Comparison of ENCODE assay signal across 21 cellular contexts in the genomic region with DNA sequence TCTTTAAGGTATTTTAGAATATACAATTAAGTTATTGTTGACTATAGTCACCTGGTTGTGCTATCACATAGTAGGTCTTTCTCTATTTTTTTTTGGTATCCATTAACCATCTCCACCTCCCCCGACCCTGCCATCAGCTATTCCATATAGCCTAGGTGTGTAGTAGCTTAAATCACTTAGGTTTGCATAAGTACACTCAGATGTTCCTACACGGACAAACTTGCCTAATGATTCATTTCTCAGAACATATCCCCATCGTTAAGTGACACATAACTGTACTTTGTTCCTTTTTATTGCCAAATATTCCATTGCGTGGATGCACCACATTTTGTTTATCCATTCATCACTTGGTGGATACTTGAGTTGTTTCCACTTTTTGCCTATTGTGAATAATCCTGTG.
A peak's percentile ranks its signal among the peaks of the same experiment; 100 is the strongest.
DNase-seq lines count a peak whose midpoint lies in the region; ATAC-seq and TF ChIP-seq lines count a peak whose summit lies in the region.
"Had no signal": no experiment of that assay in that cellular context is flagged by ENCODE, and none has a peak within 500 bp of the region (broad histone marks: within the 10 kb centered on the region; RNA-seq: fewer than 3 reads in every experiment).

No MANE protein-coding gene starts in this region.

- H3K27me3 ChIP-seq in breast epithelium, result no peaks in the 10 kb centered on the region
- H3K27me3 ChIP-seq: BE2C, Peyer's patch had no signal

- H3K27ac ChIP-seq in breast epithelium, result no peak overlapping the region
- H3K27ac ChIP-seq: GM23248, Peyer's patch had no signal

- no peaks in the 10 kb centered on the region for H3K4me1 ChIP-seq in breast epithelium
- H3K4me1 ChIP-seq: BE2C, Peyer's patch had no signal

- intact Hi-C loops in MCF 10A (cut with micrococcal nuclease) (no loop called here), breast epithelium (cut with DNase I; ENCODE audit: low total_unique reads) (no loop called here)

- H3K4me1 Mint-ChIP-seq in MCF 10A (ENCODE audit: insufficient read depth, unreplicated experiment), result peaks cover 10% of the 10 kb centered on the region

- no peak overlapping the region for H3K4me3 ChIP-seq in breast epithelium
- H3K4me3 ChIP-seq: GM23248, K562, Peyer's patch had no signal

- POLR2A ChIA-PET in MCF 10A (lab: Yijun Ruan, JAX), result no interaction called here

- peaks cover 15% of the 10 kb centered on the region for H3K36me3 Mint-ChIP-seq in MCF 10A (ENCODE audit: insufficient read depth, unreplicated experiment)

- ATAC-seq in HG02938 (IDR thresholded peaks at IDR 0.05; ENCODE audit: unreplicated experiment), result no peak
- ATAC-seq in GM19351 (IDR thresholded peaks at IDR 0.05; ENCODE audit: unreplicated experiment), result no peak
- ATAC-seq: HCT116, K562, Right ventricle myocardium inferior had no signal

- DNase-seq in MCF 10A (ENCODE audit: unreplicated experiment), result peak; percentile 20
- no peak for DNase-seq in breast epithelium (ENCODE audit: low spot score in 2 of 2)
- peak; percentile 52 for DNase-seq in amniotic epithelial cell (ENCODE audit: low read depth)
- peak; percentile 14 for DNase-seq in iris pigment epithelial cell (ENCODE audit: low read depth)
- DNase-seq in G401 (ENCODE audit: low spot score), result no peak
- DNase-seq: BE2C; CD4-positive, CD25-positive, alpha-beta regulatory T cell; COR-L47; GDM1; GM23248; NCI-H1436; NCI-H2029; NCI-H446; NCI-H748 treated with DMSO at 0.1 percent for 48 hours; NK-92 treated with Interleukin-12 subunit alpha and Interleukin-12 subunit beta, amount 100 ng/mL, for 24 hours; Peyer's patch had no signal

- TF ChIP-seq POLR2A in breast epithelium (IDR thresholded peaks at IDR 0.05), result no peak

- in situ Hi-C loops in G401 (cut with HindIII; ENCODE audit: low sequenced_read_pairs), result no loop called here

- H3K27me3 Mint-ChIP-seq in MCF 10A (ENCODE audit: insufficient read depth, unreplicated experiment), result no peaks in the 10 kb centered on the region
- H3K27me3 Mint-ChIP-seq: CD4-positive, CD25-positive, alpha-beta regulatory T cell had no signal

- no peaks in the 10 kb centered on the region for H3K9me3 ChIP-seq in breast epithelium
- H3K9me3 ChIP-seq: BE2C, Peyer's patch had no signal

- no peak overlapping the region for H3K4me3 Mint-ChIP-seq in MCF 10A (ENCODE audit: unreplicated experiment)
- H3K4me3 Mint-ChIP-seq: CD4-positive, CD25-positive, alpha-beta regulatory T cell had no signal

- no peaks in the 10 kb centered on the region for H3K9me3 Mint-ChIP-seq in MCF 10A (ENCODE audit: unreplicated experiment)

- no TSS peak for BruUV-seq in MCF 10A (replicated peaks; lab: Mats Ljungman, UMichigan)

- no peak overlapping the region for H3K27ac Mint-ChIP-seq in MCF 10A (ENCODE audit: low read depth, unreplicated experiment)
- H3K27ac Mint-ChIP-seq: CD4-positive, CD25-positive, alpha-beta regulatory T cell had no signal

- CTCF ChIA-PET in MCF 10A (lab: Yijun Ruan, JAX), result interaction anchor here (0.6 to 1.7 kb wide), 2 partner anchors 12 to 85 kb away, joined by 3 to 5 read pairs; no protein-coding TSS in a partner anchor

- TF ChIP-seq CTCF in MCF 10A (IDR thresholded peaks at IDR 0.05; ENCODE audit: unreplicated experiment), result no peak
- TF ChIP-seq CTCF in breast epithelium (IDR thresholded peaks at IDR 0.05), result no peak

- no peaks in the 10 kb centered on the region for H3K36me3 ChIP-seq in breast epithelium
- H3K36me3 ChIP-seq: BE2C had no signal

Comparison
In these comparisons a context has a peak if more than half of its experiments do, and no peak if none do; other contexts are left out.
1. DNase-seq: peak in MCF 10A (single experiment), amniotic epithelial cell (single experiment) and iris pigment epithelial cell (single experiment); none in breast epithelium (0 of 2) and G401 (single experiment).